ENCODE assay signal across 8 cellular contexts in the genomic region with DNA sequence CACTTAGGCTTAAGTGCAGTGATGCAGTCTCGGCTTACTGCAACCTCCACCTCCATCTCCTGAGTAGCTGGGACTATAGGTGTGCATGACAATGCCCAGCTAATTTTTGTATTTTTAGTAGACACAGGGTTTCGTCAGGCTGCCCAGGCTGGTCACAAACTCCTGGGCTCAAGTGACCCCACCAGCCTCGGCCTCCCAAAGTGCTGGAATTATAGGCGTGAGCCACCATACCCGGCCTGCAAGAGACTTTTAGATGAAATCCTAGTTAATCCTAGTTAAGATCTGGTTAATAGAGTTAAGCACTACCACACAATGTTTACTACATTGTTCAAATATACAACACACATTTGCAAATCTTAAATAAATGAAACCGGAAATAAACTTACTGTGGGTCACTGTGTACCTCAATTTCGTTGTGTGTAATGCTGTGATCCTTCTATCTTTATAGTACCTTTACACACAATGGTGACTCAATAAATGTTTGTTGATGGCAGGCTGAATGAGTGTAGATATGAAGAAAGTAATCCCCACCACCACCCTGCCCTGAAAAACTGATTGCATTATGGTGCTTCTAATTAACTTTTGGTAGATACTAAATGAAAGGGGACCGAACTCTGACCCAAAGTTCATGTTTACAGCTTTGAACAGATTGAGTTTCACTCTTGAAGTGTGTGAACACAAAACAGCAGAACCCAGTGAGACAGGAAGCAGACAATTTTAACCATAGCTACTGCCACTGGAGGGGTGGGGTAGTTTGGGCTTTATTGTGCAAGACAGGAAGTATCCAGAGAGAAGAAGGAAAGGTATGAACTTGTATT.
A peak's percentile ranks its signal among the peaks of the same experiment; 100 is the strongest.
DNase-seq lines count a peak whose midpoint lies in the region; ATAC-seq, FAIRE-seq and TF ChIP-seq lines count a peak whose summit lies in the region.

No MANE protein-coding gene starts in this region.

- H3K79me2 ChIP-seq in DND-41 (ENCODE audit: insufficient read depth, low read length): no peaks in the 10 kb centered on the region

- intact Hi-C loops in kidney (cut with DNase I): no loop called here

- peak overlapping the region; percentile 53 for H3K4me2 ChIP-seq in DND-41 (ENCODE audit: insufficient read depth, low read length)

- H2AFZ ChIP-seq in DND-41 (ENCODE audit: low read depth, low read length): peak overlapping the region; percentile 79

- H3K4me3 ChIP-seq in DND-41 (ENCODE audit: low read depth in 1 of 2, low read length in 2 of 2) (peak overlapping the region in 1 of 2 experiments; percentile 7; a peak in 1 of 4 replicates), SJSA1 (no peak overlapping the region), bronchial epithelial cell (ENCODE audit: low read depth, low read length) (no peak overlapping the region), muscle layer of colon (ENCODE audit: low read depth in 1 of 2, low read length in 2 of 2) (no peak overlapping the region), kidney (ENCODE audit: low read length in 2 of 2) (no peak overlapping the region)

- H3K4me1 ChIP-seq in DND-41 (ENCODE audit: insufficient read depth, low read length): peaks cover 21% of the 10 kb centered on the region
- peaks cover 63% of the 10 kb centered on the region for H3K4me1 ChIP-seq in SJSA1 (replicated peaks)
- H3K4me1 ChIP-seq in muscle layer of colon (ENCODE audit: insufficient read depth, low read length): peaks cover 30% of the 10 kb centered on the region
- H3K4me1 ChIP-seq in kidney (ENCODE audit: control insufficient read depth in 1 of 2, insufficient read depth in 1 of 2, low read depth in 1 of 2, low read length in 2 of 2): no peaks in the 10 kb centered on the region

- TF ChIP-seq CTCF in DND-41 (IDR thresholded peaks at IDR 0.05; ENCODE audit: borderline replicate concordance, extremely low read depth, low read length, poor library complexity, severe bottlenecking) (no peak), bronchial epithelial cell (IDR thresholded peaks at IDR 0.05; ENCODE audit: insufficient read depth, low read length, severe bottlenecking) (no peak), kidney (IDR thresholded peaks at IDR 0.05; ENCODE audit: borderline replicate concordance, extremely low read depth, insufficient read depth) (no peak)

- ATAC-seq in DND-41 (ENCODE audit: insufficient read depth, low read depth) (peak; percentile 99), GM19452 (IDR thresholded peaks at IDR 0.05; ENCODE audit: unreplicated experiment) (peak; percentile 94), HG03457 (IDR thresholded peaks at IDR 0.05; ENCODE audit: unreplicated experiment) (peak; percentile 69)

- no peaks in the 10 kb centered on the region for H3K36me3 ChIP-seq in DND-41 (ENCODE audit: insufficient read depth, low read length)
- H3K36me3 ChIP-seq in SJSA1: 0 out of 2 replicates have a peak, but pooled peaks cover 3% of the 10 kb centered on the region
- H3K36me3 ChIP-seq in bronchial epithelial cell (ENCODE audit: control insufficient read depth, insufficient read depth, low read length): no peaks in the 10 kb centered on the region
- no peaks in the 10 kb centered on the region for H3K36me3 ChIP-seq in muscle layer of colon (ENCODE audit: insufficient read depth, low read length)
- no peaks in the 10 kb centered on the region for H3K36me3 ChIP-seq in kidney (ENCODE audit: control insufficient read depth in 1 of 2, insufficient read depth in 2 of 2, low read length in 2 of 2)

- FAIRE-seq in bronchial epithelial cell (lab: Jason Lieb, UNC) (no peak), kidney (lab: Jason Lieb, UNC) (no peak)

- H4K20me1 ChIP-seq in DND-41 (ENCODE audit: insufficient read depth, low read length): no peaks in the 10 kb centered on the region

- H3K27me3 ChIP-seq in DND-41 (ENCODE audit: insufficient read depth, low read length, poor library complexity) (no peaks in the 10 kb centered on the region), SJSA1 (replicated peaks) (no peaks in the 10 kb centered on the region), bronchial epithelial cell (ENCODE audit: control insufficient read depth, insufficient read depth, low read length) (no peaks in the 10 kb centered on the region), muscle layer of colon (ENCODE audit: control insufficient read depth in 1 of 2, insufficient read depth in 2 of 2, low read length in 2 of 2) (no peaks in the 10 kb centered on the region)

- H3K9me3 ChIP-seq in DND-41 (ENCODE audit: insufficient read depth, low read length, severe bottlenecking) (no peaks in the 10 kb centered on the region), SJSA1 (replicated peaks) (no peaks in the 10 kb centered on the region), muscle layer of colon (ENCODE audit: low read length) (no peaks in the 10 kb centered on the region), kidney (ENCODE audit: control insufficient read depth in 1 of 2, low read length in 2 of 2) (no peaks in the 10 kb centered on the region)

- H3K9ac ChIP-seq in DND-41 (ENCODE audit: low read depth, low read length) (peak overlapping the region; percentile 29), muscle layer of colon (ENCODE audit: low read length) (no peak overlapping the region), kidney (ENCODE audit: low read length in 2 of 2) (no peak overlapping the region)

- DNase-seq in DND-41 (peak; percentile 83), SJSA1 (ENCODE audit: low read depth in 1 of 2, low spot score in 2 of 2) (peak in 1 of 2 experiments; percentile 58), bronchial epithelial cell (ENCODE audit: low read depth) (peak; percentile 94), kidney (no peak), NCI-H1930 (lab: John Stamatoyannopoulos, UW) (no peak)

- H3K27ac ChIP-seq in DND-41 (ENCODE audit: low read length) (peak overlapping the region; percentile 75), SJSA1 (peak overlapping the region; percentile 78), muscle layer of colon (ENCODE audit: low read depth, low read length) (peak overlapping the region; percentile 48), kidney (ENCODE audit: low read depth in 2 of 2, low read length in 2 of 2) (no peak overlapping the region)

Comparison
In these comparisons a context has a peak if more than half of its experiments do, and no peak if none do; other contexts are left out.
1. DNase-seq: peak in DND-41 (single experiment) and bronchial epithelial cell (single experiment); none in kidney (single experiment) and NCI-H1930 (0 of 2).
2. H3K27ac ChIP-seq: peak in DND-41 (single experiment), SJSA1 (single experiment) and muscle layer of colon (single experiment); none in kidney (0 of 2).
3. Peak in every context shown above with its lines, with median percentiles within 50 percentile points of each other: ATAC-seq.